1 cellular context compared by ENCODE assay signal in the genomic region with DNA sequence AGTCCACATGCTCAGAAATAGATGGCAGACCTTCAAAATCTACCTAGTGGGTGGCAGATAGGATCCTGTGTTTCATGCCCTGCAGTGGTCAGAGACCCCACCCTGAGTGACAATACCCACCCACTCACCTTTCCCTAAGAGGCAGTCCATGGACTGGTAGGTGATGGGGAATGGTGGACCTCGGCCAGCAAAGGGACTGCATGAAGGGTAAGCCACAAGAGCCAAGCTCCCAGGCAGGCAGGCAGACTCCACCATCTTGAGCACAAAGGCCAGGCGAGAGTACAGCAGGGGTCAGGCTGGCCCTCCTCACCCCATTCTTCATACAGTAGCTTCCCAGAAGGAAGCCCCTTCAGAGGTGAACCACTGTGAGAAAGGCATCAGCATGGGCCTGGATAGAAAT.
TF ChIP-seq lines count a peak whose summit lies in the region.

No MANE protein-coding gene starts in this region.

TF ChIP-seq in GM12878, 131 proteins besides CTCF, POLR2A, EP300 and RAD21 (continued from another document):
- TF ChIP-seq, protein P1, sequence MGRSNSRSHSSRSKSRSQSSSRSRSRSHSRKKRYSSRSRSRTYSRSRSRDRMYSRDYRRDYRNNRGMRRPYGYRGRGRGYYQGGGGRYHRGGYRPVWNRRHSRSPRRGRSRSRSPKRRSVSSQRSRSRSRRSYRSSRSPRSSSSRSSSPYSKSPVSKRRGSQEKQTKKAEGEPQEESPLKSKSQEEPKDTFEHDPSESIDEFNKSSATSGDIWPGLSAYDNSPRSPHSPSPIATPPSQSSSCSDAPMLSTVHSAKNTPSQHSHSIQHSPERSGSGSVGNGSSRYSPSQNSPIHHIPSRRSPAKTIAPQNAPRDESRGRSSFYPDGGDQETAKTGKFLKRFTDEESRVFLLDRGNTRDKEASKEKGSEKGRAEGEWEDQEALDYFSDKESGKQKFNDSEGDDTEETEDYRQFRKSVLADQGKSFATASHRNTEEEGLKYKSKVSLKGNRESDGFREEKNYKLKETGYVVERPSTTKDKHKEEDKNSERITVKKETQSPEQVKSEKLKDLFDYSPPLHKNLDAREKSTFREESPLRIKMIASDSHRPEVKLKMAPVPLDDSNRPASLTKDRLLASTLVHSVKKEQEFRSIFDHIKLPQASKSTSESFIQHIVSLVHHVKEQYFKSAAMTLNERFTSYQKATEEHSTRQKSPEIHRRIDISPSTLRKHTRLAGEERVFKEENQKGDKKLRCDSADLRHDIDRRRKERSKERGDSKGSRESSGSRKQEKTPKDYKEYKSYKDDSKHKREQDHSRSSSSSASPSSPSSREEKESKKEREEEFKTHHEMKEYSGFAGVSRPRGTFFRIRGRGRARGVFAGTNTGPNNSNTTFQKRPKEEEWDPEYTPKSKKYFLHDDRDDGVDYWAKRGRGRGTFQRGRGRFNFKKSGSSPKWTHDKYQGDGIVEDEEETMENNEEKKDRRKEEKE (IDR thresholded peaks at IDR 0.05) = no peak
- TF ChIP-seq GABPA (IDR thresholded peaks at IDR 0.05; ENCODE audit: low read depth) (no peak), BACH1 (IDR thresholded peaks at IDR 0.05; ENCODE audit: borderline replicate concordance) (no peak)
